ENCODE assay signal across 9 cellular contexts in genomic region chr9:86434039-86434726, GRCh38.
DNase-seq lines count a peak whose midpoint lies in the region; ATAC-seq, FAIRE-seq and TF ChIP-seq lines count a peak whose summit lies in the region.
"Had no signal": no experiment of that assay in that cellular context is flagged by ENCODE, and none has a peak within 500 bp of the region (broad histone marks: within the 10 kb centered on the region; RNA-seq: fewer than 3 reads in every experiment).

No MANE protein-coding gene starts in this region.

- H3K27me3 Mint-ChIP-seq in mesothelial cell of epicardium (ENCODE audit: low read depth), result no peaks in the 10 kb centered on the region

- intact Hi-C loops in PC-9 (cut with micrococcal nuclease; ENCODE audit: unreplicated experiment), result loop anchor here (1.0 to 2.0 kb wide), 2 partner anchors 890 to 1229 kb away; no protein-coding TSS in a partner anchor

- peaks cover 13% of the 10 kb centered on the region for H3K9me3 Mint-ChIP-seq in mesothelial cell of epicardium

- peaks cover 15% of the 10 kb centered on the region; the same call in 1 of the 2 replicates for H3K9me3 ChIP-seq in PC-9 (ENCODE audit: insufficient read depth, low read depth)

- H2AFZ ChIP-seq in PC-9, result no peak overlapping the region

- H4K20me1 ChIP-seq in PC-9 (ENCODE audit: insufficient read depth), result no peaks in the 10 kb centered on the region

- H3K9me2 ChIP-seq in PC-9 (ENCODE audit: insufficient read depth), result no peaks in the 10 kb centered on the region

- H3K4me3 Mint-ChIP-seq in mesothelial cell of epicardium, result peak overlapping the region; percentile 47
- H3K4me3 Mint-ChIP-seq: memory B cell had no signal

- H3K27ac ChIP-seq in HL-60 (replicated peaks) (no peak overlapping the region), PC-9 (no peak overlapping the region)

- ATAC-seq in HG02938 (IDR thresholded peaks at IDR 0.05; ENCODE audit: unreplicated experiment) (no peak), HG03095 (IDR thresholded peaks at IDR 0.05; ENCODE audit: unreplicated experiment) (no peak)

- DNase-seq in COR-L47 (lab: John Stamatoyannopoulos, UW) (peak; percentile 13), HL-60 (ENCODE audit: low read depth in 1 of 2, low spot score in 1 of 2) (peak in 1 of 2 experiments; percentile 18), PC-9 (peak in 1 of 2 experiments; percentile 2), mesothelial cell of epicardium (ENCODE audit: low spot score in 2 of 2, unreplicated experiment in 2 of 2) (peak in 1 of 2 experiments; percentile 55)
- DNase-seq in activated effector memory CD4-positive, alpha-beta T cell treated with Interleukin-2 at 50 U/mL for 16 hours, result no peak

- CTCF ChIA-PET in PC-9 (lab: Charles Lee), result interaction anchor here (0.6 to 1.7 kb wide), 6 partner anchors 20 to 891 kb away, joined by 3 to 9 read pairs (median 4); no protein-coding TSS in a partner anchor

- H3K4me1 ChIP-seq in PC-9 (replicated peaks; ENCODE audit: insufficient read depth), result no peaks in the 10 kb centered on the region

- peaks cover 15% of the 10 kb centered on the region for H3K4me1 Mint-ChIP-seq in mesothelial cell of epicardium
- H3K4me1 Mint-ChIP-seq: memory B cell had no signal

- H3K4me3 ChIP-seq in HL-60 (replicated peaks; ENCODE audit: insufficient read depth, low read length) (no peak overlapping the region), PC-9 (no peak overlapping the region)

- H3F3A ChIP-seq in PC-9 (ENCODE audit: insufficient read depth, low read depth), result no peaks in the 10 kb centered on the region

- TF ChIP-seq CTCF in HL-60 (IDR thresholded peaks at IDR 0.05; ENCODE audit: insufficient read depth, low read length) (peak; percentile 73), PC-9 (conservative IDR thresholded peaks at IDR 0.05) (peak; percentile 89), mesothelial cell of epicardium (IDR thresholded peaks at IDR 0.05; ENCODE audit: unreplicated experiment) (peak; percentile 54)

- no TSS peak for BruUV-seq in PC-9 (replicated peaks; lab: Mats Ljungman, UMichigan)

- peak overlapping the region; percentile 95 for H3K27ac Mint-ChIP-seq in mesothelial cell of epicardium
- H3K27ac Mint-ChIP-seq: memory B cell had no signal

- peaks cover 10% of the 10 kb centered on the region for H3K36me3 Mint-ChIP-seq in mesothelial cell of epicardium
- H3K36me3 Mint-ChIP-seq: memory B cell had no signal

- no peaks in the 10 kb centered on the region for H3K36me3 ChIP-seq in PC-9 (ENCODE audit: low read depth)

- no peak overlapping the region for H3K4me2 ChIP-seq in PC-9

- H3K79me2 ChIP-seq in PC-9 (ENCODE audit: low read depth), result no peaks in the 10 kb centered on the region

- POLR2A ChIA-PET in PC-9 (lab: Charles Lee; ENCODE audit: unreplicated experiment), result no interaction called here

- FAIRE-seq in endometrium (lab: Jason Lieb, UNC), result peak; percentile 93

- H3K27me3 ChIP-seq in HL-60 (ENCODE audit: insufficient read depth, poor library complexity, severe bottlenecking) (no peaks in the 10 kb centered on the region), PC-9 (ENCODE audit: insufficient read depth, low read depth) (no peaks in the 10 kb centered on the region)
